ENCODE assay signal across 1 cellular context in genomic region chr4:125518281-125518680, GRCh38.
TF ChIP-seq lines count a peak whose summit lies in the region.

No MANE protein-coding gene starts in this region.

TF ChIP-seq in GM23338, 12 proteins besides CTCF, POLR2A, EP300 and RAD21:
- no peak for TF ChIP-seq REST (IDR thresholded peaks at IDR 0.05; ENCODE audit: unreplicated experiment)
- TF ChIP-seq ETS1 (IDR thresholded peaks at IDR 0.05), result no peak
- no peak for TF ChIP-seq JUNB (IDR thresholded peaks at IDR 0.05; ENCODE audit: unreplicated experiment)
- TF ChIP-seq ZNF114 (CRISPR knock-in tag; IDR thresholded peaks at IDR 0.05), result no peak
- TF ChIP-seq ZNF331 (CRISPR knock-in tag; IDR thresholded peaks at IDR 0.05; ENCODE audit: low read depth), result no peak
- no peak for TF ChIP-seq POLR2AphosphoS5 (IDR thresholded peaks at IDR 0.05; ENCODE audit: low read depth)
- TF ChIP-seq EZH2phosphoT487 (IDR thresholded peaks at IDR 0.05; ENCODE audit: unreplicated experiment), result no peak
- TF ChIP-seq CREB1 (CRISPR knock-in tag; IDR thresholded peaks at IDR 0.05; ENCODE audit: low read depth), result no peak
- TF ChIP-seq EZH2 (IDR thresholded peaks at IDR 0.05; ENCODE audit: low read depth, unreplicated experiment), result no peak
- TF ChIP-seq NANOG (IDR thresholded peaks at IDR 0.05; ENCODE audit: borderline replicate concordance), result no peak
- TF ChIP-seq ZNF462 (CRISPR knock-in tag; IDR thresholded peaks at IDR 0.05), result no peak
- no peak for TF ChIP-seq STAT1 (IDR thresholded peaks at IDR 0.05; ENCODE audit: unreplicated experiment)
